In the genomic region with DNA sequence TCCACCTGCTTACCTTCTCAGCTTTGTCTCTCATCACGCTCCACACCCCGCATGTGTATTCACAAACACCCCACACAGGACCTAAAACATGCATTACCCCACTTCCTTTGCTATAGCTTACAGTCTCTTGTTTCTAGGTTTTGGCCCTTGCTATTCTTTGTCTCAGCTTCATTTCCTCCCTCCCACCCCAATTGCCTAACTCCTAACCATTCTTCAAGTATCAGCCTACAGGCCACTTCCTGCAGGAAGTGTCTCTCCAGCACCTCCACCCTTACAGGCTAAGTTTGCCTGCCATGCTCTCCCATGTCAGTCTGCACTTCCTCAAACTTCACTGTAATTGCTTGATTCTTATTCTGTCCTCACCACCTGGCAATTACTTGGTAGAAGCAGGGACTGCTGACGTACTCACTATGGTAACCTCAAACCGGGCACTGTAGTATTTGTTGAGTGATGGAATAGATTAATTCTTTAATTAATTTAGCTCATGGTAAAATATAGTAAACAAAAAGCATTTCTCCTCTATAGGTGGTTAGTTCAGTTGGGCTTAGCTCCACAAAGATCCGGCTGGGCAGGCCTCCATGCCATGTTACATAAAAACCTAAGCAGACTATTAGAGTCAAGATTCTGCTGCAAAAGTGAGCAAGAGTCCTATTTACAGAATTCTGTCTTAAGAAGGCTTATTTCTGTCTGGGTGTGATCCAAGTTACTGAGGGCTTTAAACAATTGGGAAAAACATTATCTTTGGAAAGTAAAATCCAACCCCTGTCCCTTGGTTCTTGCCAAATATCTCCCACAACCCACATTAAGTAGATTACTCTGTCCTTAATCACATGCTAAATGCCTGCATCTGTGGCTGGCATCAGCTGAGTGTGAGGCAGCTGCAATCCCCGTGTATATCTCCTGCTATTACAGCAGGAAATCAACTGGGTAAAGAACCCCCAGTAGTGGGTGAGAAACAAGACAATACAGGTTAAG, we compare ENCODE assay signal across 7 cellular contexts.
A peak's percentile ranks its signal among the peaks of the same experiment; 100 is the strongest.
DNase-seq lines count a peak whose midpoint lies in the region; ATAC-seq lines count a peak whose summit lies in the region.

No MANE protein-coding gene starts in this region.

- ATAC-seq in GM21381 (IDR thresholded peaks at IDR 0.05; ENCODE audit: unreplicated experiment) = peak; percentile 32
- ATAC-seq in HG03571 (IDR thresholded peaks at IDR 0.05; ENCODE audit: unreplicated experiment) = peak; percentile 33
- ATAC-seq in sciatic nerve = peak; percentile 58

- intact Hi-C loops in sciatic nerve (cut with DNase I) = no loop called here
- intact Hi-C loops in posterior vena cava (cut with DNase I) = no loop called here

- DNase-seq in amniotic epithelial cell (ENCODE audit: low read depth) (peak; percentile 29), sciatic nerve (ENCODE audit: low spot score) (no peak), AG08396 (ENCODE audit: low spot score) (no peak), NCI-H446 treated with DMSO at 0.1 percent for 48 hours (lab: John Stamatoyannopoulos, UW) (no peak), posterior vena cava (ENCODE audit: low spot score) (no peak)
